ENCODE assay signal across 8 cellular contexts in genomic region chr6:7590918-7591302, GRCh38. TPM values are rescaled to one million over a fixed set of nuclear protein-coding genes. Genes with fewer than 3 reads are reported as not detected.
A peak's percentile ranks its signal among the peaks of the same experiment; 100 is the strongest.
DNase-seq lines count a peak whose midpoint lies in the region; ATAC-seq, FAIRE-seq and TF ChIP-seq lines count a peak whose summit lies in the region.

No MANE protein-coding gene starts in this region.

- H3K9me3 Mint-ChIP-seq in activated T-helper 2 cell treated with anti-CD3 and anti-CD28 coated beads, Interferon-gamma antibody, Interleukin-2, Interleukin-4, amounts not matched to agents 10 μg/mL and 5 μg/mL and 100 μg/mL, durations not matched to agents 14 hours and 24 hours and 36 hours: no peaks in the 10 kb centered on the region

- intact Hi-C loops in A673 (cut with micrococcal nuclease; ENCODE audit: unreplicated experiment): loop anchor here (5.0 kb wide), 1 partner anchor 199 kb away; no protein-coding TSS in a partner anchor
- intact Hi-C loops in activated T-helper 2 cell treated with anti-CD3 and anti-CD28 coated beads, Interferon-gamma antibody, Interleukin-2, Interleukin-4, amounts not matched to agents 10 μg/mL and 5 μg/mL and 100 μg/mL, durations not matched to agents 14 hours and 24 hours and 36 hours (cut with micrococcal nuclease): loop anchor here (1.0 to 2.0 kb wide), 3 partner anchors 202 to 473 kb away; partner anchors contain the start of genes BLOC1S5, CAGE1, RIOK1 and SSR1
- intact Hi-C loops in gastrocnemius medialis (cut with DNase I; ENCODE audit: low total_unique reads): loop anchor here (2.0 to 5.0 kb wide), 2 partner anchors 204 to 278 kb away; partner anchors contain the start of genes CAGE1, RIOK1 and SSR1

- TF ChIP-seq POLR2A in gastrocnemius medialis (IDR thresholded peaks at IDR 0.05): no peak
- no peak for TF ChIP-seq POLR2A in GM12891 (IDR thresholded peaks at IDR 0.05; ENCODE audit: low read depth, low read length)

- H3K36me3 ChIP-seq in A673 (ENCODE audit: insufficient read depth, low read length, poor library complexity, severe bottlenecking) (peaks cover 23% of the 10 kb centered on the region), HAP-1 (replicated peaks) (peaks cover 25% of the 10 kb centered on the region), gastrocnemius medialis (peaks cover 0 to 22% of the 10 kb centered on the region in 2 donors)

- DNase-seq in A673 (ENCODE audit: low spot score): peak; percentile 43
- DNase-seq in HAP-1 (ENCODE audit: low spot score in 2 of 2): peak in 1 of 2 experiments; percentile 43
- DNase-seq in activated T-helper 2 cell treated with anti-CD3 and anti-CD28 coated beads, Interferon-gamma antibody, Interleukin-2, Interleukin-4, amounts not matched to agents 10 μg/mL and 5 μg/mL and 100 μg/mL, durations not matched to agents 14 hours and 24 hours and 36 hours (ENCODE audit: low spot score): no peak
- peak; percentile 21 for DNase-seq in hepatic stellate cell (ENCODE audit: low spot score)
- peak in 1 of 2 donors; percentile 21 for DNase-seq in gastrocnemius medialis
- DNase-seq in GM12891 (ENCODE audit: insufficient read length, low spot score): no peak
- no peak for DNase-seq in central memory CD4-positive, alpha-beta T cell

- H3K9me3 ChIP-seq in A673 (ENCODE audit: low read depth, low read length, poor library complexity, severe bottlenecking) (no peaks in the 10 kb centered on the region), HAP-1 (no peaks in the 10 kb centered on the region), gastrocnemius medialis (no peaks in the 10 kb centered on the region)

- peak in 1 of 2 donors; percentile 45 for ATAC-seq in gastrocnemius medialis
- ATAC-seq in HG03457 (IDR thresholded peaks at IDR 0.05; ENCODE audit: unreplicated experiment): no peak

- no peak for FAIRE-seq in GM12891 (lab: Jason Lieb, UNC)

- H3K27ac Mint-ChIP-seq in activated T-helper 2 cell treated with anti-CD3 and anti-CD28 coated beads, Interferon-gamma antibody, Interleukin-2, Interleukin-4, amounts not matched to agents 10 μg/mL and 5 μg/mL and 100 μg/mL, durations not matched to agents 14 hours and 24 hours and 36 hours: peak overlapping the region; percentile 14

- H3K27me3 ChIP-seq in A673 (replicated peaks; ENCODE audit: insufficient read depth, low read depth, low read length, poor library complexity) (no peaks in the 10 kb centered on the region), HAP-1 (ENCODE audit: low read depth) (no peaks in the 10 kb centered on the region), gastrocnemius medialis (no peaks in the 10 kb centered on the region)

- in situ Hi-C loops in HAP-1 (cut with MboI; ENCODE audit: low sequenced_read_pairs) (no loop called here), gastrocnemius medialis (cut with MboI; ENCODE audit: low sequenced_read_pairs in 4 of 4) (no loop called here)

- H3K4me1 Mint-ChIP-seq in activated T-helper 2 cell treated with anti-CD3 and anti-CD28 coated beads, Interferon-gamma antibody, Interleukin-2, Interleukin-4, amounts not matched to agents 10 μg/mL and 5 μg/mL and 100 μg/mL, durations not matched to agents 14 hours and 24 hours and 36 hours (ENCODE audit: low read depth): peaks cover 28% of the 10 kb centered on the region

- H3K27ac ChIP-seq in A673 (ENCODE audit: low read depth, low read length, poor library complexity, severe bottlenecking) (no peak overlapping the region), gastrocnemius medialis (peak overlapping the region; percentile 65 to 82 (median 77))

- BruUV-seq in A673 (replicated peaks; lab: Mats Ljungman, UMichigan): no TSS peak

- peak overlapping the region; percentile 94 for H3K4me3 Mint-ChIP-seq in activated T-helper 2 cell treated with anti-CD3 and anti-CD28 coated beads, Interferon-gamma antibody, Interleukin-2, Interleukin-4, amounts not matched to agents 10 μg/mL and 5 μg/mL and 100 μg/mL, durations not matched to agents 14 hours and 24 hours and 36 hours (ENCODE audit: low read depth)

- H3K4me3 ChIP-seq in A673 (ENCODE audit: low read depth, low read length, poor library complexity, severe bottlenecking) (peak overlapping the region; percentile 97), HAP-1 (peak overlapping the region; percentile 92), gastrocnemius medialis (peak overlapping the region; percentile 77 to 96 (median 86))

- POLR2A ChIA-PET in A673 (lab: Charles Lee; ENCODE audit: low non-redundant PET): no interaction called here

- peaks cover 32% of the 10 kb centered on the region for H3K36me3 Mint-ChIP-seq in activated T-helper 2 cell treated with anti-CD3 and anti-CD28 coated beads, Interferon-gamma antibody, Interleukin-2, Interleukin-4, amounts not matched to agents 10 μg/mL and 5 μg/mL and 100 μg/mL, durations not matched to agents 14 hours and 24 hours and 36 hours (ENCODE audit: low read depth)

- H3K4me1 ChIP-seq in A673 (ENCODE audit: insufficient read depth, low read length, poor library complexity, severe bottlenecking) (peaks cover 15% of the 10 kb centered on the region), HAP-1 (peaks cover 16% of the 10 kb centered on the region), gastrocnemius medialis (peaks cover 21 to 23% of the 10 kb centered on the region in 2 donors)

- TF ChIP-seq CTCF in A673 (conservative IDR thresholded peaks at IDR 0.05; ENCODE audit: low read depth, low read length) (no peak), gastrocnemius medialis (IDR thresholded peaks at IDR 0.05 in 4 of 5, conservative IDR thresholded peaks at IDR 0.05 in 1 of 5) (no peak)

- peaks cover 2% of the 10 kb centered on the region for H3K27me3 Mint-ChIP-seq in activated T-helper 2 cell treated with anti-CD3 and anti-CD28 coated beads, Interferon-gamma antibody, Interleukin-2, Interleukin-4, amounts not matched to agents 10 μg/mL and 5 μg/mL and 100 μg/mL, durations not matched to agents 14 hours and 24 hours and 36 hours (ENCODE audit: low read depth)

- CTCF ChIA-PET in A673 (lab: Charles Lee): interaction anchor here (1.4 kb wide), 1 partner anchor 166 kb away, joined by 8 read pairs; no protein-coding TSS in a partner anchor

TF ChIP-seq in GM12891, 5 proteins besides CTCF, POLR2A, EP300 and RAD21:
- TF ChIP-seq TAF1 (IDR thresholded peaks at IDR 0.05; ENCODE audit: low read depth, low read length) (no peak), PAX5 (IDR thresholded peaks at IDR 0.05; ENCODE audit: insufficient read depth, low read length, severe bottlenecking) (no peak), POU2F2 (IDR thresholded peaks at IDR 0.05; ENCODE audit: low read depth, low read length) (no peak), SPI1 (IDR thresholded peaks at IDR 0.05; ENCODE audit: low read depth, low read length) (no peak), POLR2AphosphoS5 (IDR thresholded peaks at IDR 0.05; ENCODE audit: low read depth, low read length) (no peak)
TF ChIP-seq in GM12891: peak in this region for 0.

RNA-seq across cellular contexts. Expression of gene SNRNP48, which starts 0.9 kb away (rescaled TPM):
- 27.4 and 29.4 TPM in 2 replicates for total RNA-seq in A673 (2021)
- 16.8 and 17.7 TPM in 2 replicates for total RNA-seq in activated T-helper 2 cell treated with anti-CD3 and anti-CD28 coated beads, Interferon-gamma antibody, Interleukin-2, Interleukin-4, amounts not matched to agents 10 μg/mL and 5 μg/mL and 100 μg/mL, durations not matched to agents 14 hours and 24 hours and 36 hours
- total RNA-seq in gastrocnemius medialis: 10 to 100 TPM; 14.3 to 16.6 (median 15.3) TPM
- polyA plus RNA-seq in GM12891 (2012; ENCODE audit: low read depth, missing spikeins): 4.0 TPM

RNA-seq across cellular contexts. Expression of gene DSP, which starts 49.4 kb away (rescaled TPM):
- total RNA-seq in A673 (2021) (0.28 and 0.46 TPM in 2 replicates), gastrocnemius medialis (1 to 10 TPM in 1 of 4 donors, under 1 TPM in 3; 0.31 to 1.1 (median 0.65) TPM)
- total RNA-seq in activated T-helper 2 cell treated with anti-CD3 and anti-CD28 coated beads, Interferon-gamma antibody, Interleukin-2, Interleukin-4, amounts not matched to agents 10 μg/mL and 5 μg/mL and 100 μg/mL, durations not matched to agents 14 hours and 24 hours and 36 hours: 0.02 TPM in 2 replicates
- 0.03 TPM for polyA plus RNA-seq in GM12891 (2012; ENCODE audit: low read depth, missing spikeins)

Comparison
In these comparisons a context has a peak if more than half of its experiments do, and no peak if none do; other contexts are left out.
1. DNase-seq: peak in A673 (single experiment) and hepatic stellate cell (single experiment); none in activated T-helper 2 cell treated with anti-CD3 and anti-CD28 coated beads, Interferon-gamma antibody, Interleukin-2, Interleukin-4, amounts not matched to agents 10 μg/mL and 5 μg/mL and 100 μg/mL, durations not matched to agents 14 hours and 24 hours and 36 hours (single experiment), GM12891 (single experiment) and central memory CD4-positive, alpha-beta T cell (single experiment).
2. Peak in every context shown above with its lines, with median percentiles within 50 percentile points of each other: H3K4me3 ChIP-seq.